ENCODE assay signal across 22 cellular contexts in the genomic region with DNA sequence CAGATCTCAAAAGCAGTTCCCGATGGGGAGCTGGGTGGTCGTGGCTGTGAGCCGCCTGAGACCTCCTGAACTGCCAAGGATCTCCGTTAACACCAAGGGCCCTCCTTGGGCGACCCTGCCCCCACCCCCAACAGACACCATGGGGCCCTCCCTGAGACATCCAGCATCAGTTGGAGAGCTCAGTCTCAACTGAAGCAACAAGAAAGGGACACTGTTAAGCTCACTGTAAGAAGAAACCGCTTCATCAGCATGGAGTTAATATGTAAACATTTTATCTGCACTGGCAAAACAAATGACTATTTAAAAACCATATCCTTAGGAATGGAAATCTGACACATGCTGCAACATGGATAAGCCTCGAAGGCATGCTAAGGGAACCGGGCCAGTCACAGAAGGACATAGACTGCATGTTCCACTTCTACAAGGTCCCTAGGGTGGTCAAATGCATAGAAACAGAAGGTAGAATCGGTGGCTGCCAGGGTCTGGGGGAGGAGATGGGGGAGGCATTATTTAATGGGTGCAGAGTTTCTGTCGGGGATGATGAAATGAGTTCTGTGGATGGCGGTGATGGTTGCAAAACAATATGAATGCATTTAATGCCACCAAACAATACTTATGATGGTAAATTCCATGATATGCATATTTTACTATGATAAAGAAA. TPM values are rescaled to one million over a fixed set of nuclear protein-coding genes. Genes with fewer than 3 reads are reported as not detected.
DNase-seq lines count a peak whose midpoint lies in the region; TF ChIP-seq lines count a peak whose summit lies in the region.
"Had no signal": no experiment of that assay in that cellular context is flagged by ENCODE, and none has a peak within 500 bp of the region (broad histone marks: within the 10 kb centered on the region; RNA-seq: fewer than 3 reads in every experiment).

No MANE protein-coding gene starts in this region.

- intact Hi-C loops in transverse colon (cut with DNase I; ENCODE audit: low total_unique reads): no loop called here

- in situ Hi-C loops in transverse colon (cut with MboI; ENCODE audit: low pct_ligation_motif_present in 1 of 4, low pct_unique_long_range_greater_than_20kb in 1 of 4, low sequenced_read_pairs in 3 of 4): no loop called here

- no peaks in the 10 kb centered on the region for H3K36me3 Mint-ChIP-seq in endothelial cell (ENCODE audit: low read depth, unreplicated experiment)
- H3K36me3 Mint-ChIP-seq: CD14-positive monocyte, T-cell had no signal

- TF ChIP-seq CTCF in choroid plexus epithelial cell (conservative IDR thresholded peaks at IDR 0.05; ENCODE audit: low read depth, low read length) (no peak), transverse colon (IDR thresholded peaks at IDR 0.05) (no peak), tibial nerve (IDR thresholded peaks at IDR 0.05) (no peak), endothelial cell (IDR thresholded peaks at IDR 0.05; ENCODE audit: unreplicated experiment) (no peak)

- H3K27me3 ChIP-seq in muscle layer of colon (ENCODE audit: control insufficient read depth in 1 of 2, insufficient read depth in 2 of 2, low read length in 2 of 2) (no peaks in the 10 kb centered on the region), transverse colon (no peaks in the 10 kb centered on the region), tibial nerve (peaks cover 0 to 4% of the 10 kb centered on the region in 2 donors)
- H3K27me3 ChIP-seq: suprapubic skin had no signal

- no peaks in the 10 kb centered on the region for H3K36me3 ChIP-seq in muscle layer of colon (ENCODE audit: insufficient read depth, low read length)
- H3K36me3 ChIP-seq in transverse colon: no peaks in the 10 kb centered on the region
- no peaks in the 10 kb centered on the region for H3K36me3 ChIP-seq in tibial nerve
- H3K36me3 ChIP-seq: left lung, suprapubic skin had no signal

- H3K4me3 Mint-ChIP-seq in endothelial cell (ENCODE audit: unreplicated experiment): no peak overlapping the region
- H3K4me3 Mint-ChIP-seq: CD14-positive monocyte, T-cell had no signal

- no peak overlapping the region for H3K27ac Mint-ChIP-seq in endothelial cell (ENCODE audit: unreplicated experiment)
- H3K27ac Mint-ChIP-seq: T-cell had no signal

- no peak for TF ChIP-seq EP300 in transverse colon (IDR thresholded peaks at IDR 0.05; ENCODE audit: low read depth)
- TF ChIP-seq EP300 in tibial nerve (IDR thresholded peaks at IDR 0.05): no peak

- H3K4me3 ChIP-seq in choroid plexus epithelial cell (ENCODE audit: low read depth, low read length): no peak overlapping the region
- H3K4me3 ChIP-seq in muscle layer of colon (ENCODE audit: low read depth in 1 of 2, low read length in 2 of 2): no peak overlapping the region
- no peak overlapping the region for H3K4me3 ChIP-seq in transverse colon
- H3K4me3 ChIP-seq in tibial nerve: no peak overlapping the region
- H3K4me3 ChIP-seq: left lung, mucosa of descending colon, skin epidermis, suprapubic skin had no signal

- H3K4me1 ChIP-seq in muscle layer of colon (ENCODE audit: insufficient read depth, low read length) (peaks cover 90% of the 10 kb centered on the region), transverse colon (peaks cover 26 to 66% (median 36%) of the 10 kb centered on the region in 4 donors), tibial nerve (peaks cover 0 to 7% (median 3%) of the 10 kb centered on the region in 4 donors)

- H3K9me3 ChIP-seq in muscle layer of colon (ENCODE audit: low read length) (no peaks in the 10 kb centered on the region), transverse colon (no peaks in the 10 kb centered on the region), tibial nerve (no peaks in the 10 kb centered on the region)
- H3K9me3 ChIP-seq: left lung, mucosa of descending colon, suprapubic skin had no signal

- no peak overlapping the region for H3K9ac ChIP-seq in muscle layer of colon (ENCODE audit: low read length)

- DNase-seq in DMS 273 (lab: John Stamatoyannopoulos, UW; ENCODE audit: unreplicated experiment) (peak; percentile 18), DMS 273 treated with DMSO at 0.1 percent for 48 hours (lab: John Stamatoyannopoulos, UW) (no peak), choroid plexus epithelial cell (ENCODE audit: low read depth) (peak; percentile 39), transverse colon (no peak), tibial nerve (ENCODE audit: low spot score in 2 of 2) (no peak), inferior parietal cortex (ENCODE audit: extremely low spot score) (no peak), endothelial cell (ENCODE audit: low spot score) (no peak)
- DNase-seq: activated CD4-positive, alpha-beta T cell treated with anti-CD3 and anti-CD28 coated beads, Interleukin-2, amount 50 U/mL, for 4 hours; activated naive CD4-positive, alpha-beta T cell; left lung; mucosa of descending colon; NCI-H2081; NCI-H510A treated with DMSO at 0.1 percent for 48 hours; Right ventricle myocardium superior; stimulated activated CD8-positive, alpha-beta memory T cell treated with anti-CD3 and anti-CD28 coated beads, Interleukin-4, amount 100 ng/mL, for 48 hours; T-cell had no signal

- H3K9me3 Mint-ChIP-seq in endothelial cell (ENCODE audit: unreplicated experiment): no peaks in the 10 kb centered on the region
- H3K9me3 Mint-ChIP-seq: CD14-positive monocyte, T-cell had no signal

- 66 to 78% methylated on average over 7 to 11 of the region's 11 CpGs for WGBS in transverse colon (ENCODE audit: low coverage in 1 of 2), 2 donors
- WGBS in tibial nerve, 2 donors: 57 to 61% methylated on average over 10 to 11 of the region's 11 CpGs

- no peak for TF ChIP-seq POLR2A in transverse colon (IDR thresholded peaks at IDR 0.05)
- no peak for TF ChIP-seq POLR2A in tibial nerve (IDR thresholded peaks at IDR 0.05)

- peaks cover 23% of the 10 kb centered on the region for H3K4me1 Mint-ChIP-seq in endothelial cell (ENCODE audit: unreplicated experiment)

- H3K27me3 Mint-ChIP-seq in endothelial cell (ENCODE audit: unreplicated experiment): peaks cover 9% of the 10 kb centered on the region

- H3K27ac ChIP-seq in muscle layer of colon (ENCODE audit: low read depth, low read length) (peak overlapping the region; percentile 65), transverse colon (peak overlapping the region; percentile 44 to 78 (median 60)), tibial nerve (no peak overlapping the region)
- H3K27ac ChIP-seq: 22Rv1, suprapubic skin had no signal

RNA-seq across cellular contexts. Expression of a gene that starts 47.4 kb away (rescaled TPM):
- total RNA-seq in transverse colon: 10 to 100 TPM in 2 of 4 donors, 1 to 10 TPM in 2; 4.2 to 23.2 (median 11.2) TPM
- total RNA-seq in tibial nerve: 1 to 10 TPM; 1.8 to 4.2 (median 2.7) TPM
- total RNA-seq in endothelial cell (ENCODE audit: unreplicated experiment): 3.5 TPM
- total RNA-seq: HepG2 had no signal

Comparison
In these comparisons a context has a peak if more than half of its experiments do, and no peak if none do; other contexts are left out.
1. DNase-seq: peak in DMS 273 (single experiment) and choroid plexus epithelial cell (single experiment); none in DMS 273 treated with DMSO at 0.1 percent for 48 hours (single experiment), transverse colon (single experiment), tibial nerve (0 of 2), inferior parietal cortex (single experiment) and endothelial cell (single experiment).
2. H3K27ac ChIP-seq: peak in muscle layer of colon (single experiment) and transverse colon (4 of 4); none in tibial nerve (0 of 4).